Comparison of ENCODE assay signal across 13 cellular contexts in genomic region chr1:20614130-20614579, GRCh38. TPM values are rescaled to one million over a fixed set of nuclear protein-coding genes. Genes with fewer than 3 reads are reported as not detected.
A peak's percentile ranks its signal among the peaks of the same experiment; 100 is the strongest.
DNase-seq lines count a peak whose midpoint lies in the region; ATAC-seq, FAIRE-seq and TF ChIP-seq lines count a peak whose summit lies in the region.
"Had no signal": no experiment of that assay in that cellular context is flagged by ENCODE, and none has a peak within 500 bp of the region (broad histone marks: within the 10 kb centered on the region; RNA-seq: fewer than 3 reads in every experiment).

No MANE protein-coding gene starts in this region.

- peaks cover 0 to 9% of the 10 kb centered on the region in 2 experiments for H3K36me3 ChIP-seq in keratinocyte (ENCODE audit: control insufficient read depth in 2 of 2, extremely low read depth in 1 of 2, insufficient read depth in 2 of 2, low read length in 2 of 2)
- H3K36me3 ChIP-seq: MG63 had no signal

- H3K4me1 Mint-ChIP-seq in HFFc6 (ENCODE audit: low read depth), result peaks cover 61% of the 10 kb centered on the region
- H3K4me1 Mint-ChIP-seq in WTC11, result peaks cover 36% of the 10 kb centered on the region
- H3K4me1 Mint-ChIP-seq in activated CD4-positive, alpha-beta T cell treated with anti-CD3 and anti-CD28 coated beads, Interleukin-2, amount 10 ng/mL, durations not matched to agents 24 days and 14 days, result no peaks in the 10 kb centered on the region
- H3K4me1 Mint-ChIP-seq: stimulated activated naive B cell treated with anti-CD40 and anti-IgM and Interleukin-4, amounts not matched to agents 10 μg/mL and 1 μg/mL and 100 μg/mL, for 72 hours had no signal

- dilution Hi-C loops in keratinocyte (cut with MboI; ENCODE audit: extremely low pct_ligation_motif_present, low sequenced_read_pairs), result no loop called here

- H3K27me3 Mint-ChIP-seq in HFFc6 (ENCODE audit: insufficient read depth) (peaks cover 3% of the 10 kb centered on the region; the same call in 1 of the 2 replicates), WTC11 (ENCODE audit: low read depth) (no peaks in the 10 kb centered on the region)
- peaks cover 6% of the 10 kb centered on the region for H3K27me3 Mint-ChIP-seq in activated CD4-positive, alpha-beta T cell treated with anti-CD3 and anti-CD28 coated beads, Interleukin-2, amount 10 ng/mL, durations not matched to agents 24 days and 14 days

- H3K27ac ChIP-seq in keratinocyte (ENCODE audit: control insufficient read depth, insufficient read depth, low read length), result peak overlapping the region; percentile 98
- peak overlapping the region in 15 of 21 experiments; percentile 12 to 83 (median 69) for H3K27ac ChIP-seq in skin epidermis

- FAIRE-seq in keratinocyte (lab: Jason Lieb, UNC), result no peak

- H3K9me3 ChIP-seq in keratinocyte (ENCODE audit: control insufficient read depth, low read depth, low read length), result no peaks in the 10 kb centered on the region
- H3K9me3 ChIP-seq: MG63 had no signal

- POLR2A ChIA-PET in WTC11 (lab: Charles Lee), result no interaction called here

- no peak for DNase-seq in HFFc6
- no peak for DNase-seq in WTC11 (ENCODE audit: low spot score)
- no peak for DNase-seq in keratinocyte (ENCODE audit: low read depth, low spot score)
- DNase-seq in nucleus accumbens (lab: John Stamatoyannopoulos, UW), result no peak
- DNase-seq in NAMALWA (ENCODE audit: low spot score), result no peak
- no peak for DNase-seq in activated CD4-positive, alpha-beta T cell treated with anti-CD3 and anti-CD28 coated beads, Interleukin-2, amount 50 U/mL, for 4 hours
- no peak for DNase-seq in activated CD4-positive, alpha-beta T cell treated with anti-CD3 and anti-CD28 coated beads, Interleukin-2, amount 10 ng/mL, durations not matched to agents 24 days and 14 days
- DNase-seq: activated naive CD4-positive, alpha-beta T cell treated with Interleukin-2 at 50 U/mL for 16 hours; NCI-H2171; stimulated activated CD4-positive, alpha-beta T cell treated with anti-CD3 and anti-CD28 coated beads, Interleukin-2, amount 100 ng/mL, for 48 hours; stimulated activated naive B cell treated with anti-CD40 and anti-IgM and Interleukin-4, amounts not matched to agents 10 μg/mL and 1 μg/mL and 100 μg/mL, for 72 hours had no signal

- intact Hi-C loops in activated CD4-positive, alpha-beta T cell treated with anti-CD3 and anti-CD28 coated beads, Interleukin-2, amount 10 ng/mL, durations not matched to agents 24 days and 14 days (cut with micrococcal nuclease), result no loop called here

- peaks cover 19% of the 10 kb centered on the region for H3K4me1 ChIP-seq in keratinocyte (ENCODE audit: control insufficient read depth, extremely low read depth, insufficient read depth, low read length)

- H3K9me1 ChIP-seq in keratinocyte (ENCODE audit: control insufficient read depth, extremely low read depth, insufficient read depth, low read length), result no peaks in the 10 kb centered on the region

- no peaks in the 10 kb centered on the region for H4K20me1 ChIP-seq in keratinocyte (ENCODE audit: control insufficient read depth, extremely low read depth, insufficient read depth, low read length)

- no peaks in the 10 kb centered on the region for H3K9me3 Mint-ChIP-seq in HFFc6
- H3K9me3 Mint-ChIP-seq in WTC11, result no peaks in the 10 kb centered on the region
- H3K9me3 Mint-ChIP-seq in activated CD4-positive, alpha-beta T cell treated with anti-CD3 and anti-CD28 coated beads, Interleukin-2, amount 10 ng/mL, durations not matched to agents 24 days and 14 days, result no peaks in the 10 kb centered on the region
- H3K9me3 Mint-ChIP-seq: stimulated activated naive B cell treated with anti-CD40 and anti-IgM and Interleukin-4, amounts not matched to agents 10 μg/mL and 1 μg/mL and 100 μg/mL, for 72 hours had no signal

- CTCF ChIA-PET in WTC11 (lab: Charles Lee), result interaction anchor here (0.6 to 2.9 kb wide), 5 partner anchors 11 to 100 kb away, joined by 3 to 14 read pairs (median 6); no protein-coding TSS in a partner anchor

- no peak overlapping the region for H3K4me2 ChIP-seq in keratinocyte (ENCODE audit: control insufficient read depth, extremely low read depth, insufficient read depth, low read depth, low read length)

- no peaks in the 10 kb centered on the region for H3K27me3 ChIP-seq in keratinocyte (ENCODE audit: control insufficient read depth, extremely low read depth, insufficient read depth, low read length)
- H3K27me3 ChIP-seq: MG63 had no signal

- no peak overlapping the region for H2AFZ ChIP-seq in keratinocyte (ENCODE audit: control insufficient read depth, low read length)

- H3K36me3 Mint-ChIP-seq in HFFc6 (ENCODE audit: low read depth) (peaks cover 13% of the 10 kb centered on the region), WTC11 (no peaks in the 10 kb centered on the region)
- H3K36me3 Mint-ChIP-seq in activated CD4-positive, alpha-beta T cell treated with anti-CD3 and anti-CD28 coated beads, Interleukin-2, amount 10 ng/mL, durations not matched to agents 24 days and 14 days (ENCODE audit: low read depth), result no peaks in the 10 kb centered on the region
- H3K36me3 Mint-ChIP-seq: stimulated activated naive B cell treated with anti-CD40 and anti-IgM and Interleukin-4, amounts not matched to agents 10 μg/mL and 1 μg/mL and 100 μg/mL, for 72 hours had no signal

- no peaks in the 10 kb centered on the region for H3K79me2 ChIP-seq in keratinocyte (ENCODE audit: control insufficient read depth, insufficient read depth, low read length)

- H3K27ac Mint-ChIP-seq in HFFc6 (peak overlapping the region; percentile 99), WTC11 (peak overlapping the region; percentile 73)
- H3K27ac Mint-ChIP-seq in activated CD4-positive, alpha-beta T cell treated with anti-CD3 and anti-CD28 coated beads, Interleukin-2, amount 10 ng/mL, durations not matched to agents 24 days and 14 days, result no peak overlapping the region
- H3K27ac Mint-ChIP-seq: stimulated activated naive B cell treated with anti-CD40 and anti-IgM and Interleukin-4, amounts not matched to agents 10 μg/mL and 1 μg/mL and 100 μg/mL, for 72 hours had no signal

- no peak for ATAC-seq in WTC11
- ATAC-seq: stimulated activated naive B cell treated with anti-CD40 and anti-IgM and Interleukin-4, amounts not matched to agents 10 μg/mL and 1 μg/mL and 100 μg/mL, for 72 hours had no signal

- H3K4me3 ChIP-seq in keratinocyte (ENCODE audit: control insufficient read depth in 2 of 3, extremely low read depth in 1 of 3, insufficient read depth in 2 of 3, low read depth in 1 of 3, low read length in 3 of 3) (no peak overlapping the region), skin epidermis (no peak overlapping the region)
- H3K4me3 ChIP-seq: MG63 had no signal

- TF ChIP-seq CTCF in HFFc6 (IDR thresholded peaks at IDR 0.05) (no peak), WTC11 (IDR thresholded peaks at IDR 0.05) (no peak), keratinocyte (optimal IDR thresholded peaks at IDR 0.05 in 1 of 3, IDR thresholded peaks at IDR 0.05 in 1 of 3, conservative IDR thresholded peaks at IDR 0.05 in 1 of 3; ENCODE audit: extremely low read depth in 1 of 3, insufficient read depth in 2 of 3, low read length in 3 of 3) (no peak)

- peak overlapping the region; percentile 20; the same call in 1 of the 2 replicates for H3K4me3 Mint-ChIP-seq in HFFc6
- H3K4me3 Mint-ChIP-seq in WTC11, result no peak overlapping the region
- no peak overlapping the region for H3K4me3 Mint-ChIP-seq in activated CD4-positive, alpha-beta T cell treated with anti-CD3 and anti-CD28 coated beads, Interleukin-2, amount 10 ng/mL, durations not matched to agents 24 days and 14 days
- H3K4me3 Mint-ChIP-seq: stimulated activated naive B cell treated with anti-CD40 and anti-IgM and Interleukin-4, amounts not matched to agents 10 μg/mL and 1 μg/mL and 100 μg/mL, for 72 hours had no signal

- no peak overlapping the region for H3K9ac ChIP-seq in keratinocyte (ENCODE audit: control insufficient read depth, extremely low read depth, insufficient read depth, low read length)

RNA-seq across cellular contexts. Expression of gene PINK1, which starts 19.1 kb away (rescaled TPM):
- total RNA-seq in HFFc6 (2021; fragmentation: NEBNext Ultra II Directional; extraction: Animal tissue kit (Norgen Biotek cat#: 25700)), result 100 to 1,000 TPM in 3 of 6 experiments, 10 to 100 TPM in 3; 89.9 to 134 (median 99.1) TPM
- 34.7 to 47.7 TPM (median 35.1 TPM) in 3 replicates for total RNA-seq in WTC11 (2021)
- 44.6 to 58.1 TPM (median 55.9 TPM) in 3 replicates for polyA plus RNA-seq in keratinocyte
- polyA plus RNA-seq in keratinocyte (2011; ENCODE audit: low read depth), result 43.0 TPM
- 41.8 and 59.8 TPM in 2 replicates for polyA plus RNA-seq in keratinocyte (2011; cell fraction: cytosol; rRNA removed)
- 46.3 and 47.8 TPM in 2 replicates for polyA plus RNA-seq in keratinocyte (2011; cell fraction: nucleus; rRNA removed)
- 57.0 and 60.7 TPM in 2 replicates for polyA plus RNA-seq in keratinocyte (2012; ENCODE audit: low replicate concordance)
- 33.8 to 49.6 TPM (median 41.3 TPM) in 3 replicates for polyA minus RNA-seq in keratinocyte
- polyA minus RNA-seq in keratinocyte (2011; cell fraction: cytosol; rRNA and poly(A)+ RNA removed), result 47.2 TPM
- 20.0 and 20.3 TPM in 2 replicates for polyA minus RNA-seq in keratinocyte (2011; cell fraction: nucleus; rRNA and poly(A)+ RNA removed)
- 2.0 and 2.4 TPM in 2 replicates for total RNA-seq in activated CD4-positive, alpha-beta T cell treated with anti-CD3 and anti-CD28 coated beads, Interleukin-2, amount 10 ng/mL, durations not matched to agents 24 days and 14 days

RNA-seq across cellular contexts. Expression of gene CDA, which starts 25.3 kb away (rescaled TPM):
- 10 to 100 TPM in 4 of 6 experiments, 1 to 10 TPM in 2; 6.7 to 15.4 (median 13.3) TPM for total RNA-seq in HFFc6 (2021; fragmentation: NEBNext Ultra II Directional; extraction: Animal tissue kit (Norgen Biotek cat#: 25700))
- 7.3 to 12.5 TPM (median 7.5 TPM) in 3 replicates for total RNA-seq in WTC11 (2021)
- 44.9 to 136 TPM (median 64.6 TPM) in 3 replicates for polyA plus RNA-seq in keratinocyte
- 23.2 TPM for polyA plus RNA-seq in keratinocyte (2011; ENCODE audit: low read depth)
- 89.5 and 115 TPM in 2 replicates for polyA plus RNA-seq in keratinocyte (2011; cell fraction: cytosol; rRNA removed)
- polyA plus RNA-seq in keratinocyte (2011; cell fraction: nucleus; rRNA removed), result 29.0 and 36.3 TPM in 2 replicates
- 97.3 and 122 TPM in 2 replicates for polyA plus RNA-seq in keratinocyte (2012; ENCODE audit: low replicate concordance)
- 49.6 to 153 TPM (median 69.5 TPM) in 3 replicates for polyA minus RNA-seq in keratinocyte
- 40.7 TPM for polyA minus RNA-seq in keratinocyte (2011; cell fraction: cytosol; rRNA and poly(A)+ RNA removed)
- 7.8 and 14.0 TPM in 2 replicates for polyA minus RNA-seq in keratinocyte (2011; cell fraction: nucleus; rRNA and poly(A)+ RNA removed)
- not detected in 2 replicates for total RNA-seq in activated CD4-positive, alpha-beta T cell treated with anti-CD3 and anti-CD28 coated beads, Interleukin-2, amount 10 ng/mL, durations not matched to agents 24 days and 14 days

RNA-seq across cellular contexts. Expression of gene DDOST, which starts 47.0 kb away (rescaled TPM):
- 100 to 1,000 TPM; 266 to 291 (median 281) TPM for total RNA-seq in HFFc6 (2021; fragmentation: NEBNext Ultra II Directional; extraction: Animal tissue kit (Norgen Biotek cat#: 25700))
- total RNA-seq in WTC11 (2021), result 299 to 306 TPM (median 300 TPM) in 3 replicates
- 263 to 281 TPM (median 275 TPM) in 3 replicates for polyA plus RNA-seq in keratinocyte
- polyA plus RNA-seq in keratinocyte (2011; ENCODE audit: low read depth), result 37.1 TPM
- 143 and 150 TPM in 2 replicates for polyA plus RNA-seq in keratinocyte (2011; cell fraction: cytosol; rRNA removed)
- polyA plus RNA-seq in keratinocyte (2011; cell fraction: nucleus; rRNA removed), result 248 and 263 TPM in 2 replicates
- polyA plus RNA-seq in keratinocyte (2012; ENCODE audit: low replicate concordance), result 106 and 206 TPM in 2 replicates
- 161 to 195 TPM (median 171 TPM) in 3 replicates for polyA minus RNA-seq in keratinocyte
- 146 TPM for polyA minus RNA-seq in keratinocyte (2011; cell fraction: cytosol; rRNA and poly(A)+ RNA removed)
- 203 and 262 TPM in 2 replicates for polyA minus RNA-seq in keratinocyte (2011; cell fraction: nucleus; rRNA and poly(A)+ RNA removed)
- total RNA-seq in activated CD4-positive, alpha-beta T cell treated with anti-CD3 and anti-CD28 coated beads, Interleukin-2, amount 10 ng/mL, durations not matched to agents 24 days and 14 days, result 170 and 177 TPM in 2 replicates

Comparison
In these comparisons a context has a peak if more than half of its experiments do, and no peak if none do; other contexts are left out.
1. RNA of gene PINK1, which starts 19.1 kb away (total RNA-seq): 89.9 to 134 TPM in HFFc6 and 34.7 to 47.7 TPM in WTC11; 2.0 to 2.4 TPM in activated CD4-positive, alpha-beta T cell treated with anti-CD3 and anti-CD28 coated beads, Interleukin-2, amount 10 ng/mL, durations not matched to agents 24 days and 14 days; every median in the first group is over 10 times any median in the second.